27 cellular contexts compared by ENCODE assay signal in the genomic region with DNA sequence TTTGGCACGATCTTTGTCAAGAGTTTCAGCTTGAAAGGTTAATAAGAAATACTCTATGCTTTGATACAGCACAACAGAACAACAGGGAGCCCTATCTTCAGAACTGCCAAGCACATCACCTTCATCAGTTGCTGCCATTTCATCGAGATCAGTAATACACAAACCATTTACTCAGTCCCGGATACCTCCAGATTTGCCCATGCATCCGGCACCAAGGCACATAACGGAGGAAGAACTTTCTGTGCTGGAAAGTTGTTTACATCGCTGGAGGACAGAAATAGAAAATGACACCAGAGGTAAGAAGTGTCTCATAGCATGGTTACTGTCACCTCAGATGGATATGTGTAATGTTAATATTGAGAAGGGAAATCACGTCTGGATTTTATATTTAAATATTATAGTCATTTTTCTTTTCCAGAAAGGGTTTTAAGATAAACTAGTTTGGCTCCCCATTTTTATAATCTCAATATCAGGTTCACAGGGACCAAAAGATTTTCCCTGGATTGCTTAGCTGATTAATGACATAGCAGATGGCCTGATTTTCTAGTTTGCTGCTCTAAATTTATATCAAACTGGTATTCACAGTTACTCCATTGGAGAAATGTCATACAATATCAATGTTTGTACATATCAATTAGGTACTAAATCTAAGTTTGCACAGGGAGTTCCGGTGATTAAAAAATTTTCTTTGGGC.
DNase-seq lines count a peak whose midpoint lies in the region; ATAC-seq and FAIRE-seq lines count a peak whose summit lies in the region.
"Had no signal": no experiment of that assay in that cellular context is flagged by ENCODE, and none has a peak within 500 bp of the region (broad histone marks: within the 10 kb centered on the region; RNA-seq: fewer than 3 reads in every experiment).

No MANE protein-coding gene starts in this region.

- ATAC-seq in left ventricle myocardium superior (peak; percentile 93), sciatic nerve (peak; percentile 45), HG03457 (IDR thresholded peaks at IDR 0.05; ENCODE audit: unreplicated experiment) (no peak), HG03521 (IDR thresholded peaks at IDR 0.05; ENCODE audit: unreplicated experiment) (no peak), GM18502 (IDR thresholded peaks at IDR 0.05; ENCODE audit: poor library complexity, unreplicated experiment) (no peak)

- DNase-seq in HTR-8/SVneo (ENCODE audit: insufficient read length, low spot score) (no peak), cerebellum (ENCODE audit: low spot score) (peak; percentile 19), left ventricle myocardium superior (no peak), sciatic nerve (ENCODE audit: low spot score) (no peak), NCI-H1105 treated with DMSO at 0.1 percent for 48 hours (lab: John Stamatoyannopoulos, UW) (no peak)
- DNase-seq: activated B cell treated with CpG ODN at 0.5 μM for 24 hours; activated CD4-positive, alpha-beta T cell treated with anti-CD3 and anti-CD28 coated beads, Interleukin-2, amount 50 U/mL, for 4 hours; activated naive CD4-positive, alpha-beta T cell treated with anti-CD3 and anti-CD28 coated beads for 36 hours; adrenal gland; body of pancreas; DMS153; effector memory CD8-positive, alpha-beta T cell; foreskin fibroblast; HCEC 1CT; left colon; mesendoderm; NCI-H187; NK-92 treated with Interleukin-12 subunit alpha and Interleukin-12 subunit beta, amount 100 ng/mL, for 24 hours; occipital lobe; SJCRH30; stimulated activated CD4-positive, alpha-beta T cell treated with anti-CD3 and anti-CD28 coated beads, Interleukin-1b, Interleukin-23, amount 100 ng/mL, for 48 hours; stimulated activated CD8-positive, alpha-beta memory T cell treated with anti-CD3 and anti-CD28 coated beads, Interleukin-4, amount 100 ng/mL, for 48 hours; stomach; transverse colon had no signal

- intact Hi-C loops in left ventricle myocardium superior (cut with micrococcal nuclease): loop anchor here (10.0 kb wide), 1 partner anchor 92 kb away; no protein-coding TSS in a partner anchor
- intact Hi-C loops in sciatic nerve (cut with DNase I): no loop called here

- peak; percentile 59 for FAIRE-seq in HTR-8/SVneo (lab: Jason Lieb, UNC)

Comparison
In these comparisons a context has a peak if more than half of its experiments do, and no peak if none do; other contexts are left out.
1. ATAC-seq: peak in left ventricle myocardium superior (single experiment) and sciatic nerve (single experiment); none in HG03457 (single experiment), HG03521 (single experiment) and GM18502 (single experiment).